In the genomic region with DNA sequence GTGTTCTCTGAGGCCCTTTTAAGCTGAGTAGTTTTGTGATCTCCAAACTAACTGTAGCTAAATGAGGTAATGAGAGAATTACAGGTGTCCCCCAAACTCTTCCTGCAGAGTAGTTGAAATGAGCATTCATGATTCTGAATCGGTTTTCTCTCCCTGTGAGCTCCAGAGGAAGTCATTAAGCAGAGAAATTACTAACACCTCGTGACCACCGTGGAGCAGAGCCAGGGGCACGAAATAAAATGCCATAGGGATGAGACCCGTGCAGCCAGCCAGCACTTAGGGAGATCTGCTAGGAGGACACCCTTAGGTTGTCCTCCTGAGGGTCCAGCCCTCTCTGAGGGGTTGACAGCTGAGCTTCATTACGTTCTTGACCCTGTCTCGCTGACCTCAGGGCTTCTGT, we compare ENCODE assay signal across 21 cellular contexts. TPM values are rescaled to one million over a fixed set of nuclear protein-coding genes. Genes with fewer than 3 reads are reported as not detected.
A peak's percentile ranks its signal among the peaks of the same experiment; 100 is the strongest.
DNase-seq lines count a peak whose midpoint lies in the region; ATAC-seq, FAIRE-seq and TF ChIP-seq lines count a peak whose summit lies in the region.
"Had no signal": no experiment of that assay in that cellular context is flagged by ENCODE, and none has a peak within 500 bp of the region (broad histone marks: within the 10 kb centered on the region; RNA-seq: fewer than 3 reads in every experiment).

No MANE protein-coding gene starts in this region.

- no peaks in the 10 kb centered on the region for H3K4me1 ChIP-seq in HEK293 (ENCODE audit: control insufficient read depth, insufficient read depth, low read length)
- peaks cover 10% of the 10 kb centered on the region for H3K4me1 ChIP-seq in Panc1 (ENCODE audit: control insufficient read depth, insufficient read depth, low read length)

- no peak overlapping the region for H3K27ac ChIP-seq in HEK293 (ENCODE audit: extremely low read depth, low read depth, low read length)
- 0 out of 2 replicates have a peak overlapping the region, but pooled peaks have one; percentile 29 for H3K27ac ChIP-seq in Panc1 (ENCODE audit: low read length)
- H3K27ac ChIP-seq: breast epithelium, gastrocnemius medialis, neural progenitor cell had no signal

- intact Hi-C loops in Panc1 (cut with micrococcal nuclease; ENCODE audit: unreplicated experiment), result no loop called here

- H3K9me3 Mint-ChIP-seq in progenitor cell of endocrine pancreas (ENCODE audit: low read depth), result no peaks in the 10 kb centered on the region
- peaks cover 2% of the 10 kb centered on the region for H3K9me3 Mint-ChIP-seq in glutamatergic neuron (ENCODE audit: unreplicated experiment)
- H3K9me3 Mint-ChIP-seq: activated naive CD8-positive, alpha-beta T cell treated with anti-CD3 and anti-CD28 coated beads, Interleukin-2, amount 50 U/mL, for 24 hours; CD4-positive, CD25-positive, alpha-beta regulatory T cell; GM23338; neural progenitor cell had no signal

- H3K36me3 Mint-ChIP-seq in progenitor cell of endocrine pancreas (ENCODE audit: insufficient read depth), result no peaks in the 10 kb centered on the region
- H3K36me3 Mint-ChIP-seq in glutamatergic neuron (ENCODE audit: unreplicated experiment), result no peaks in the 10 kb centered on the region
- H3K36me3 Mint-ChIP-seq: neural progenitor cell had no signal

- H3K36me3 ChIP-seq in HEK293 (ENCODE audit: control insufficient read depth in 2 of 2, insufficient read depth in 1 of 2, low read length in 2 of 2), result no peaks in the 10 kb centered on the region
- no peaks in the 10 kb centered on the region for H3K36me3 ChIP-seq in Panc1 (ENCODE audit: control insufficient read depth, insufficient read depth, low read length)
- H3K36me3 ChIP-seq: breast epithelium, gastrocnemius medialis, neural progenitor cell had no signal

- ATAC-seq in Panc1 (no peak), GM18858 (IDR thresholded peaks at IDR 0.05; ENCODE audit: unreplicated experiment) (no peak)
- ATAC-seq: activated naive CD8-positive, alpha-beta T cell treated with anti-CD3 and anti-CD28 coated beads, Interleukin-2, amount 50 U/mL, for 24 hours; gastrocnemius medialis; GM23338 had no signal

- BruUV-seq in Panc1 (replicated peaks; lab: Mats Ljungman, UMichigan), result no TSS peak

- in situ Hi-C loops in Panc1 (cut with HindIII; ENCODE audit: low pct_unique_long_range_greater_than_20kb, low sequenced_read_pairs), result no loop called here

- FAIRE-seq in HTR-8/SVneo (lab: Jason Lieb, UNC), result no peak
- FAIRE-seq: TTC549 had no signal

- DNase-seq in AG08395 (ENCODE audit: low spot score), result peak; percentile 34
- DNase-seq in Panc1 (ENCODE audit: low read depth, low spot score), result no peak
- DNase-seq in kidney glomerular epithelial cell (lab: John Stamatoyannopoulos, UW), result peak; percentile 18
- DNase-seq in progenitor cell of endocrine pancreas (ENCODE audit: low spot score, unreplicated experiment), result no peak
- DNase-seq in HTR-8/SVneo (ENCODE audit: insufficient read length, low spot score), result no peak
- DNase-seq in glutamatergic neuron, result no peak
- DNase-seq: activated CD4-positive, alpha-beta T cell treated with anti-CD3 and anti-CD28 coated beads for 48 hours; activated naive CD8-positive, alpha-beta T cell treated with anti-CD3 and anti-CD28 coated beads, Interleukin-2, amount 50 U/mL, for 24 hours; CD4-positive, CD25-positive, alpha-beta regulatory T cell; DMS79; gastrocnemius medialis; NCI-H187 treated with DMSO at 0.1 percent for 48 hours; NCI-H524; retina; Right ventricle myocardium superior had no signal

- TF ChIP-seq CTCF in HEK293 (tag by site-specific recombination; IDR thresholded peaks at IDR 0.05) (no peak), Panc1 (IDR thresholded peaks at IDR 0.05) (no peak), progenitor cell of endocrine pancreas (IDR thresholded peaks at IDR 0.05; ENCODE audit: unreplicated experiment) (no peak), glutamatergic neuron (IDR thresholded peaks at IDR 0.05; ENCODE audit: partially characterized antibody, unreplicated experiment) (no peak)

- H3K27ac Mint-ChIP-seq in progenitor cell of endocrine pancreas (no peak overlapping the region), glutamatergic neuron (ENCODE audit: unreplicated experiment) (no peak overlapping the region)
- H3K27ac Mint-ChIP-seq: activated naive CD8-positive, alpha-beta T cell treated with anti-CD3 and anti-CD28 coated beads, Interleukin-2, amount 50 U/mL, for 24 hours; GM23338 had no signal

- H3K4me3 Mint-ChIP-seq in progenitor cell of endocrine pancreas (ENCODE audit: low read depth), result no peak overlapping the region
- H3K4me3 Mint-ChIP-seq in glutamatergic neuron (ENCODE audit: unreplicated experiment), result no peak overlapping the region
- H3K4me3 Mint-ChIP-seq: activated naive CD8-positive, alpha-beta T cell treated with anti-CD3 and anti-CD28 coated beads, Interleukin-2, amount 50 U/mL, for 24 hours; GM23338; neural progenitor cell had no signal

- POLR2A ChIA-PET in HEK293 (lab: Yijun Ruan, JAX) (interaction anchor here (0.6 kb wide), 1 partner anchor 35 kb away, joined by 7 read pairs; no protein-coding TSS in a partner anchor), Panc1 (lab: Charles Lee) (no interaction called here)

- H3K27me3 ChIP-seq in Panc1 (ENCODE audit: control insufficient read depth, insufficient read depth, low read length), result no peaks in the 10 kb centered on the region
- H3K27me3 ChIP-seq: breast epithelium, gastrocnemius medialis, neural progenitor cell had no signal

- H3K4me1 Mint-ChIP-seq in progenitor cell of endocrine pancreas (ENCODE audit: low read depth) (peaks cover 42% of the 10 kb centered on the region), glutamatergic neuron (ENCODE audit: low read depth, unreplicated experiment) (peaks cover 69% of the 10 kb centered on the region)

- H3K4me3 ChIP-seq in HEK293 (ENCODE audit: low read depth, low read length) (no peak overlapping the region), Panc1 (ENCODE audit: low read depth in 2 of 2, low read length in 2 of 2) (no peak overlapping the region)
- H3K4me3 ChIP-seq: breast epithelium, gastrocnemius medialis, GM23338, neural progenitor cell had no signal

- H3K27me3 Mint-ChIP-seq in progenitor cell of endocrine pancreas, result no peaks in the 10 kb centered on the region
- H3K27me3 Mint-ChIP-seq in glutamatergic neuron (ENCODE audit: unreplicated experiment), result peaks cover 4% of the 10 kb centered on the region
- H3K27me3 Mint-ChIP-seq: activated naive CD8-positive, alpha-beta T cell treated with anti-CD3 and anti-CD28 coated beads, Interleukin-2, amount 50 U/mL, for 24 hours; CD4-positive, CD25-positive, alpha-beta regulatory T cell had no signal

- H3K9me3 ChIP-seq in HEK293 (ENCODE audit: control insufficient read depth, insufficient read depth, low read depth, low read length), result no peaks in the 10 kb centered on the region
- H3K9me3 ChIP-seq in Panc1 (ENCODE audit: control insufficient read depth, insufficient read depth, low read depth, low read length), result no peaks in the 10 kb centered on the region
- H3K9me3 ChIP-seq: breast epithelium, gastrocnemius medialis had no signal

- CTCF ChIA-PET in HEK293 (lab: Yijun Ruan, JAX) (interaction anchor here (0.6 to 2.4 kb wide), 4 partner anchors 15 to 243 kb away, joined by 3 to 12 read pairs (median 4); no protein-coding TSS in a partner anchor), Panc1 (lab: Charles Lee) (interaction anchor here (1.3 kb wide), 1 partner anchor 15 kb away, joined by 6 read pairs; no protein-coding TSS in a partner anchor)

TF ChIP-seq in HEK293, 187 proteins besides CTCF, POLR2A, EP300 and RAD21:
- TF ChIP-seq ZNF155 (tag by site-specific recombination; IDR thresholded peaks at IDR 0.05) (no peak), ZNF530 (tag by site-specific recombination; IDR thresholded peaks at IDR 0.05; ENCODE audit: low read depth) (no peak), SP3 (tag by site-specific recombination; IDR thresholded peaks at IDR 0.05) (no peak), GLIS1 (tag by site-specific recombination; IDR thresholded peaks at IDR 0.05) (peak; percentile 45; the same call in 1 of the 2 replicates), ZBTB17 (tag by site-specific recombination; IDR thresholded peaks at IDR 0.05) (peak; percentile 58; the same call in 1 of the 2 replicates), ZNF426 (tag by site-specific recombination; IDR thresholded peaks at IDR 0.05) (no peak)
- TF ChIP-seq, protein P1, sequence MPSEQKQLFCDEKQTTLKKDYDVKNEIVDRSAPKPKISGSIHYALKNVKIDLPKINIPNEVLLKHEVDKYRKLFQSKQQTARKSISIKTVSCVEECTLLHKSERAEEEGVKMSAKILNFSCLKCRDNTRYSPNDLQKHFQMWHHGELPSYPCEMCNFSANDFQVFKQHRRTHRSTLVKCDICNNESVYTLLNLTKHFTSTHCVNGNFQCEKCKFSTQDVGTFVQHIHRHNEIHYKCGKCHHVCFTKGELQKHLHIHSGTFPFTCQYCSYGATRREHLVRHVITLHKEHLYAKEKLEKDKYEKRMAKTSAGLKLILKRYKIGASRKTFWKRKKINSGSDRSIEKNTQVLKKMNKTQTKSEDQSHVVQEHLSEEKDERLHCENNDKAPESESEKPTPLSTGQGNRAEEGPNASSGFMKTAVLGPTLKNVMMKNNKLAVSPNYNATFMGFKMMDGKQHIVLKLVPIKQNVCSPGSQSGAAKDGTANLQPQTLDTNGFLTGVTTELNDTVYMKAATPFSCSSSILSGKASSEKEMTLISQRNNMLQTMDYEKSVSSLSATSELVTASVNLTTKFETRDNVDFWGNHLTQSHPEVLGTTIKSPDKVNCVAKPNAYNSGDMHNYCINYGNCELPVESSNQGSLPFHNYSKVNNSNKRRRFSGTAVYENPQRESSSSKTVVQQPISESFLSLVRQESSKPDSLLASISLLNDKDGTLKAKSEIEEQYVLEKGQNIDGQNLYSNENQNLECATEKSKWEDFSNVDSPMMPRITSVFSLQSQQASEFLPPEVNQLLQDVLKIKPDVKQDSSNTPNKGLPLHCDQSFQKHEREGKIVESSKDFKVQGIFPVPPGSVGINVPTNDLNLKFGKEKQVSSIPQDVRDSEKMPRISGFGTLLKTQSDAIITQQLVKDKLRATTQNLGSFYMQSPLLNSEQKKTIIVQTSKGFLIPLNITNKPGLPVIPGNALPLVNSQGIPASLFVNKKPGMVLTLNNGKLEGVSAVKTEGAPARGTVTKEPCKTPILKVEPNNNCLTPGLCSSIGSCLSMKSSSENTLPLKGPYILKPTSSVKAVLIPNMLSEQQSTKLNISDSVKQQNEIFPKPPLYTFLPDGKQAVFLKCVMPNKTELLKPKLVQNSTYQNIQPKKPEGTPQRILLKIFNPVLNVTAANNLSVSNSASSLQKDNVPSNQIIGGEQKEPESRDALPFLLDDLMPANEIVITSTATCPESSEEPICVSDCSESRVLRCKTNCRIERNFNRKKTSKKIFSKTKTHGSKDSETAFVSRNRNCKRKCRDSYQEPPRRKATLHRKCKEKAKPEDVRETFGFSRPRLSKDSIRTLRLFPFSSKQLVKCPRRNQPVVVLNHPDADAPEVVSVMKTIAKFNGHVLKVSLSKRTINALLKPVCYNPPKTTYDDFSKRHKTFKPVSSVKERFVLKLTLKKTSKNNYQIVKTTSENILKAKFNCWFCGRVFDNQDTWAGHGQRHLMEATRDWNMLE (tag by site-specific recombination; conservative IDR thresholded peaks at IDR 0.05; ENCODE audit: low read depth), result no peak

RNA-seq across cellular contexts. Expression of gene WDR25, which starts 26.3 kb away (rescaled TPM):
- total RNA-seq in Panc1 (2021; ENCODE audit: unreplicated experiment), result 4.1 TPM
- 8.6 TPM for polyA plus RNA-seq in Panc1 (2012; ENCODE audit: insufficient read length)
- 8.7 and 10.6 TPM in 2 replicates for total RNA-seq in progenitor cell of endocrine pancreas
- 9.7 TPM for total RNA-seq in glutamatergic neuron (ENCODE audit: unreplicated experiment)

Comparison
In these comparisons a context has a peak if more than half of its experiments do, and no peak if none do; other contexts are left out.
1. DNase-seq: peak in AG08395 (single experiment) and kidney glomerular epithelial cell (single experiment); none in Panc1 (single experiment), progenitor cell of endocrine pancreas (single experiment), HTR-8/SVneo (single experiment) and glutamatergic neuron (single experiment).